3 cellular contexts compared by ENCODE assay signal in genomic region chr15:57015897-57016296, GRCh38.
TF ChIP-seq lines count a peak whose summit lies in the region.

No MANE protein-coding gene starts in this region.

TF ChIP-seq in A549, 52 proteins besides CTCF, POLR2A, EP300 and RAD21 (continued from another document):
- no peak for TF ChIP-seq REST (IDR thresholded peaks at IDR 0.05)
- no peak for TF ChIP-seq BCL3 (IDR thresholded peaks at IDR 0.05)
TF ChIP-seq in A549: peak in this region for 3.

TF ChIP-seq in IMR-90, 13 proteins besides CTCF, POLR2A, EP300 and RAD21 (continued from another document):
- TF ChIP-seq BHLHE40 (IDR thresholded peaks at IDR 0.05; ENCODE audit: low read depth, low read length), result no peak
- TF ChIP-seq NFE2L2 (IDR thresholded peaks at IDR 0.05; ENCODE audit: low read depth, low read length), result no peak
- no peak for TF ChIP-seq FOS (IDR thresholded peaks at IDR 0.05; ENCODE audit: low read depth, low read length)
- TF ChIP-seq USF2 (IDR thresholded peaks at IDR 0.05; ENCODE audit: low read depth, low read length), result no peak
- no peak for TF ChIP-seq RCOR1 (IDR thresholded peaks at IDR 0.05; ENCODE audit: insufficient replicate concordance, low read length)
TF ChIP-seq in IMR-90: peak in this region for 1.

TF ChIP-seq in liver, 16 proteins besides CTCF, POLR2A, EP300 and RAD21 (continued from another document):
- TF ChIP-seq REST (IDR thresholded peaks at IDR 0.05), result no peak
- TF ChIP-seq ATF3 (IDR thresholded peaks at IDR 0.05), result peak; percentile 46
- TF ChIP-seq JUND (IDR thresholded peaks at IDR 0.05), result peak in 1 of 2 donors; percentile 91
- peak in 1 of 2 donors; percentile 25 for TF ChIP-seq HNF4A (conservative IDR thresholded peaks at IDR 0.05)
- TF ChIP-seq FOXA1 (IDR thresholded peaks at IDR 0.05), result no peak
- no peak for TF ChIP-seq TAF1 (conservative IDR thresholded peaks at IDR 0.05)
- TF ChIP-seq FOXA2 (IDR thresholded peaks at IDR 0.05), result peak; percentile 38
